8 cellular contexts compared by ENCODE assay signal in genomic region chr5:98774192-98775046, GRCh38. TPM values are rescaled to one million over a fixed set of nuclear protein-coding genes. Genes with fewer than 3 reads are reported as not detected.
DNase-seq lines count a peak whose midpoint lies in the region; ATAC-seq and TF ChIP-seq lines count a peak whose summit lies in the region.

No MANE protein-coding gene starts in this region.

- ATAC-seq in GM21576 (IDR thresholded peaks at IDR 0.05; ENCODE audit: unreplicated experiment): peak; percentile 26
- ATAC-seq in IMR-90 (ENCODE audit: low read depth): no peak
- no peak for ATAC-seq in sciatic nerve

- in situ Hi-C loops in IMR-90 (cut with MboI; ENCODE audit: low sequenced_read_pairs): loop anchor here (10.0 to 25.0 kb wide), 2 partner anchors 1237 to 1590 kb away; partner anchors contain the start of gene RIOK2

- no peak for TF ChIP-seq RAD21 in IMR-90 (IDR thresholded peaks at IDR 0.05; ENCODE audit: low read length)

- H3K56ac ChIP-seq in IMR-90 (ENCODE audit: extremely low read depth, insufficient read depth, low read length): peak overlapping the region; percentile 88

- peak overlapping the region; percentile 89 for H2BK5ac ChIP-seq in IMR-90 (ENCODE audit: low read depth, low read length, poor library complexity, severe bottlenecking)

- peak overlapping the region; percentile 24; the same call in 1 of the 2 replicates for H4K5ac ChIP-seq in IMR-90 (ENCODE audit: low read depth, low read length)

- peak overlapping the region; percentile 25 for H2AFZ ChIP-seq in IMR-90 (replicated peaks; ENCODE audit: low read length, poor library complexity)

- no peak overlapping the region for H4K91ac ChIP-seq in IMR-90 (ENCODE audit: insufficient read depth, low read depth, low read length)

- no peak for TF ChIP-seq CTCF in IMR-90 (conservative IDR thresholded peaks at IDR 0.05; ENCODE audit: low read depth, low read length)

- H2AK9ac ChIP-seq in IMR-90 (replicated peaks; ENCODE audit: low read depth, low read length, poor library complexity): peak overlapping the region; percentile 37

- CTCF ChIA-PET in IMR-90 (lab: Yijun Ruan, JAX): interaction anchor here (1.7 kb wide), 1 partner anchor 22 kb away, joined by 5 read pairs; no protein-coding TSS in a partner anchor

- H3K4me3 ChIP-seq in IMR-90 (ENCODE audit: insufficient read depth, low read depth, low read length): peak overlapping the region; percentile 81
- H3K4me3 ChIP-seq in iPS-11a (ENCODE audit: low read depth, low read length): peak overlapping the region; percentile 78

- H3K18ac ChIP-seq in IMR-90 (ENCODE audit: low read depth, low read length): peak overlapping the region; percentile 43

- peak overlapping the region; percentile 86 for H3K14ac ChIP-seq in IMR-90 (replicated peaks; ENCODE audit: low read depth, low read length)

- peak overlapping the region; percentile 83 for H3K27ac ChIP-seq in IMR-90 (ENCODE audit: insufficient read depth, low read length)

- H3K9me1 ChIP-seq in IMR-90 (ENCODE audit: insufficient read depth, low read length): peaks cover 1% of the 10 kb centered on the region

- POLR2A ChIA-PET in IMR-90 (lab: Charles Lee; ENCODE audit: unreplicated experiment): no interaction called here

- no peak overlapping the region for H2AK5ac ChIP-seq in IMR-90 (ENCODE audit: low read depth, low read length)

- no peak overlapping the region for H2BK15ac ChIP-seq in IMR-90 (ENCODE audit: low read depth, low read length)

- peak overlapping the region; percentile 35 for H2BK120ac ChIP-seq in IMR-90 (ENCODE audit: low read depth, low read length)

- DNase-seq in ELR (ENCODE audit: low read depth): peak; percentile 60
- DNase-seq in IMR-90: peak; percentile 74
- peak in 4 of 5 donors; percentile 40 to 51 (median 42) for DNase-seq in T-helper 1 cell
- DNase-seq in astrocyte of the hippocampus (ENCODE audit: low read depth, low spot score): peak; percentile 82
- peak; percentile 74 for DNase-seq in sciatic nerve (ENCODE audit: low spot score)
- no peak for DNase-seq in GM19240 (ENCODE audit: insufficient read length, low spot score)

- peaks cover 3% of the 10 kb centered on the region for H3K4me1 ChIP-seq in IMR-90 (ENCODE audit: control insufficient read depth, insufficient read depth, low read length)

- peak overlapping the region; percentile 94 for H3K9ac ChIP-seq in IMR-90 (ENCODE audit: low read depth, low read length)

- peak overlapping the region; percentile 53 for H3K4ac ChIP-seq in IMR-90 (ENCODE audit: low read depth, low read length)

- 0% methylated on average over 20 of the region's 64 CpGs; no CpG with 5 or more reads in 1 of the 2 experiments for WGBS in IMR-90 (ENCODE audit: extremely low coverage in 2 of 2, insufficient read length in 1 of 2), 2 experiments

- no peaks in the 10 kb centered on the region for H3K27me3 ChIP-seq in IMR-90 (ENCODE audit: control insufficient read depth, insufficient read depth, low read length)

- BruUV-seq in IMR-90 (replicated peaks; lab: Mats Ljungman, UMichigan): no TSS peak

- H3K36me3 ChIP-seq in IMR-90 (ENCODE audit: control insufficient read depth, insufficient read depth, low read length): peaks cover 6% of the 10 kb centered on the region

- dilution Hi-C loops in IMR-90 (cut with HindIII; ENCODE audit: low sequenced_read_pairs, unreplicated experiment): no loop called here

- 0 out of 2 replicates have a peak, but pooled peaks have one; percentile 26 for TF ChIP-seq POLR2A in IMR-90 (IDR thresholded peaks at IDR 0.05; ENCODE audit: low read depth, low read length)

- peaks cover 48% of the 10 kb centered on the region for H4K20me1 ChIP-seq in IMR-90 (ENCODE audit: insufficient read depth, low read length)

- peak overlapping the region; percentile 46 for H3K23ac ChIP-seq in IMR-90 (ENCODE audit: low read depth, low read length)

- intact Hi-C loops in IMR-90 (cut with micrococcal nuclease): loop anchor here (5.0 to 10.0 kb wide), 3 partner anchors 260 to 1607 kb away; no protein-coding TSS in a partner anchor
- intact Hi-C loops in sciatic nerve (cut with DNase I): no loop called here

- H4K8ac ChIP-seq in IMR-90 (ENCODE audit: low read depth in 2 of 2, low read length in 2 of 2): peak overlapping the region in 1 of 2 experiments; percentile 24; a peak in 1 of 4 replicates

- H3K9me3 ChIP-seq in IMR-90 (ENCODE audit: control insufficient read depth, insufficient read depth, low read length): no peaks in the 10 kb centered on the region

- H2BK20ac ChIP-seq in IMR-90 (ENCODE audit: low read depth, low read length): no peak overlapping the region

- peak overlapping the region; percentile 99 for H3K4me2 ChIP-seq in IMR-90 (ENCODE audit: low read depth, low read length)

- peaks cover 0 to under 1% of the 10 kb centered on the region in 2 experiments; a peak in 2 of 4 replicates for H3K79me1 ChIP-seq in IMR-90 (ENCODE audit: low read depth in 1 of 2, low read length in 2 of 2)

TF ChIP-seq in IMR-90, 13 proteins besides CTCF, POLR2A, EP300 and RAD21:
- peak; percentile 90 for TF ChIP-seq MXI1 (IDR thresholded peaks at IDR 0.05; ENCODE audit: borderline replicate concordance, low read depth, low read length)
- TF ChIP-seq CHD1 (IDR thresholded peaks at IDR 0.05; ENCODE audit: low read depth, low read length): peak; percentile 28; the same call in 1 of the 2 replicates
- TF ChIP-seq, protein P1, sequence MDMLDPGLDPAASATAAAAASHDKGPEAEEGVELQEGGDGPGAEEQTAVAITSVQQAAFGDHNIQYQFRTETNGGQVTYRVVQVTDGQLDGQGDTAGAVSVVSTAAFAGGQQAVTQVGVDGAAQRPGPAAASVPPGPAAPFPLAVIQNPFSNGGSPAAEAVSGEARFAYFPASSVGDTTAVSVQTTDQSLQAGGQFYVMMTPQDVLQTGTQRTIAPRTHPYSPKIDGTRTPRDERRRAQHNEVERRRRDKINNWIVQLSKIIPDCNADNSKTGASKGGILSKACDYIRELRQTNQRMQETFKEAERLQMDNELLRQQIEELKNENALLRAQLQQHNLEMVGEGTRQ (IDR thresholded peaks at IDR 0.05; ENCODE audit: low read depth, low read length): no peak
- TF ChIP-seq BHLHE40 (IDR thresholded peaks at IDR 0.05; ENCODE audit: low read depth, low read length): peak; percentile 10; the same call in 1 of the 2 replicates
- TF ChIP-seq MAZ (IDR thresholded peaks at IDR 0.05; ENCODE audit: borderline replicate concordance, low read depth, low read length): peak; percentile 69; the same call in 1 of the 2 replicates

RNA-seq across cellular contexts. Expression of gene RGMB, which starts 1.0 kb away (rescaled TPM):
- total RNA-seq in IMR-90 (2012; rRNA removed) (74.4 and 83.0 TPM in 2 replicates), sciatic nerve (20.2 TPM)
- 128 and 129 TPM in 2 replicates for polyA plus RNA-seq in IMR-90 (2012; rRNA removed)
- polyA plus RNA-seq in IMR-90 (2012; cell fraction: cytosol; rRNA removed): 104 and 165 TPM in 2 replicates
- polyA plus RNA-seq in IMR-90 (2012; cell fraction: nucleus; rRNA removed; ENCODE audit: low replicate concordance): 301 and 527 TPM in 2 replicates
